15 cellular contexts compared by ENCODE assay signal in genomic region chr11:19793356-19793755, GRCh38.
DNase-seq lines count a peak whose midpoint lies in the region; ATAC-seq and TF ChIP-seq lines count a peak whose summit lies in the region.
"Had no signal": no experiment of that assay in that cellular context is flagged by ENCODE, and none has a peak within 500 bp of the region (broad histone marks: within the 10 kb centered on the region; RNA-seq: fewer than 3 reads in every experiment).

No MANE protein-coding gene starts in this region.

- no peaks in the 10 kb centered on the region for H3K9me3 Mint-ChIP-seq in endothelial cell (ENCODE audit: unreplicated experiment)
- no peaks in the 10 kb centered on the region for H3K9me3 Mint-ChIP-seq in activated T-helper 2 cell treated with anti-CD3 and anti-CD28 coated beads, Interferon-gamma antibody, Interleukin-2, Interleukin-4, amounts not matched to agents 10 μg/mL and 5 μg/mL and 100 μg/mL, durations not matched to agents 14 hours and 24 hours and 36 hours
- H3K9me3 Mint-ChIP-seq: CD4-positive, CD25-positive, alpha-beta regulatory T cell; GM23338 had no signal

- TF ChIP-seq CTCF in body of pancreas (IDR thresholded peaks at IDR 0.05), result no peak
- TF ChIP-seq CTCF in mucosa of descending colon (IDR thresholded peaks at IDR 0.05), result no peak
- TF ChIP-seq CTCF in endothelial cell (IDR thresholded peaks at IDR 0.05; ENCODE audit: unreplicated experiment), result no peak

- H3K4me3 ChIP-seq in body of pancreas (no peak overlapping the region), mucosa of descending colon (no peak overlapping the region)
- H3K4me3 ChIP-seq: GM23338, PC-9 had no signal

- H3K36me3 ChIP-seq in body of pancreas (replicated peaks in 1 of 2; ENCODE audit: insufficient read depth in 1 of 2, low read depth in 2 of 2) (no peaks in the 10 kb centered on the region), mucosa of descending colon (ENCODE audit: low read depth) (no peaks in the 10 kb centered on the region)

- H3K4me3 Mint-ChIP-seq in endothelial cell (ENCODE audit: unreplicated experiment), result no peak overlapping the region
- H3K4me3 Mint-ChIP-seq in activated T-helper 2 cell treated with anti-CD3 and anti-CD28 coated beads, Interferon-gamma antibody, Interleukin-2, Interleukin-4, amounts not matched to agents 10 μg/mL and 5 μg/mL and 100 μg/mL, durations not matched to agents 14 hours and 24 hours and 36 hours (ENCODE audit: low read depth), result no peak overlapping the region
- H3K4me3 Mint-ChIP-seq: CD4-positive, CD25-positive, alpha-beta regulatory T cell; GM23338 had no signal

- no peaks in the 10 kb centered on the region for H3K27me3 Mint-ChIP-seq in endothelial cell (ENCODE audit: unreplicated experiment)
- H3K27me3 Mint-ChIP-seq in activated T-helper 2 cell treated with anti-CD3 and anti-CD28 coated beads, Interferon-gamma antibody, Interleukin-2, Interleukin-4, amounts not matched to agents 10 μg/mL and 5 μg/mL and 100 μg/mL, durations not matched to agents 14 hours and 24 hours and 36 hours (ENCODE audit: low read depth), result peaks cover 7% of the 10 kb centered on the region

- H3K27ac Mint-ChIP-seq in endothelial cell (ENCODE audit: unreplicated experiment), result no peak overlapping the region
- no peak overlapping the region for H3K27ac Mint-ChIP-seq in activated T-helper 2 cell treated with anti-CD3 and anti-CD28 coated beads, Interferon-gamma antibody, Interleukin-2, Interleukin-4, amounts not matched to agents 10 μg/mL and 5 μg/mL and 100 μg/mL, durations not matched to agents 14 hours and 24 hours and 36 hours
- H3K27ac Mint-ChIP-seq: CD4-positive, CD25-positive, alpha-beta regulatory T cell; GM23338 had no signal

- no peak for DNase-seq in left ventricle myocardium superior
- DNase-seq in Right ventricle myocardium inferior (ENCODE audit: missing footprints), result no peak
- peak in 3 of 4 donors; percentile 35 to 66 (median 46) for DNase-seq in body of pancreas
- peak; percentile 65 to 66 (median 65) for DNase-seq in mucosa of descending colon
- DNase-seq in endothelial cell (ENCODE audit: low spot score), result no peak
- DNase-seq in D341Med (ENCODE audit: low spot score), result no peak
- DNase-seq in activated T-helper 2 cell treated with anti-CD3 and anti-CD28 coated beads, Interferon-gamma antibody, Interleukin-2, Interleukin-4, amounts not matched to agents 10 μg/mL and 5 μg/mL and 100 μg/mL, durations not matched to agents 14 hours and 24 hours and 36 hours (ENCODE audit: low spot score), result no peak
- DNase-seq: CD4-positive, CD25-positive, alpha-beta regulatory T cell; KG1; NCI-H1092; NCI-H2171; NCI-H526; PC-9 had no signal

- no peaks in the 10 kb centered on the region for H3K36me3 Mint-ChIP-seq in endothelial cell (ENCODE audit: low read depth, unreplicated experiment)
- H3K36me3 Mint-ChIP-seq in activated T-helper 2 cell treated with anti-CD3 and anti-CD28 coated beads, Interferon-gamma antibody, Interleukin-2, Interleukin-4, amounts not matched to agents 10 μg/mL and 5 μg/mL and 100 μg/mL, durations not matched to agents 14 hours and 24 hours and 36 hours (ENCODE audit: low read depth), result no peaks in the 10 kb centered on the region
- H3K36me3 Mint-ChIP-seq: CD4-positive, CD25-positive, alpha-beta regulatory T cell had no signal

- ATAC-seq in left ventricle myocardium superior (peak; percentile 50), Right ventricle myocardium inferior (no peak), body of pancreas (peak; percentile 39), mucosa of descending colon (peak; percentile 74), HG02970 (IDR thresholded peaks at IDR 0.05; ENCODE audit: low FRiP score, unreplicated experiment) (no peak)
- ATAC-seq: GM23338 had no signal

- no peaks in the 10 kb centered on the region for H3K9me3 ChIP-seq in body of pancreas
- H3K9me3 ChIP-seq in mucosa of descending colon, result no peaks in the 10 kb centered on the region

- intact Hi-C loops in left ventricle myocardium superior (cut with micrococcal nuclease) (no loop called here), Right ventricle myocardium inferior (cut with DNase I) (loop anchor here (5.0 kb wide), 1 partner anchor 36 kb away; no protein-coding TSS in a partner anchor), body of pancreas (cut with DNase I) (no loop called here), mucosa of descending colon (cut with DNase I, micrococcal nuclease) (no loop called here)
- intact Hi-C loops in activated T-helper 2 cell treated with anti-CD3 and anti-CD28 coated beads, Interferon-gamma antibody, Interleukin-2, Interleukin-4, amounts not matched to agents 10 μg/mL and 5 μg/mL and 100 μg/mL, durations not matched to agents 14 hours and 24 hours and 36 hours (cut with micrococcal nuclease), result no loop called here

- no peaks in the 10 kb centered on the region for H3K27me3 ChIP-seq in body of pancreas

- peaks cover 31% of the 10 kb centered on the region for H3K4me1 ChIP-seq in body of pancreas
- H3K4me1 ChIP-seq in mucosa of descending colon (ENCODE audit: low read depth), result peaks cover 30% of the 10 kb centered on the region

- 51 to 71% methylated on average over 4 of the region's 4 CpGs for WGBS in body of pancreas, 2 donors

- no peak for TF ChIP-seq POLR2A in body of pancreas (IDR thresholded peaks at IDR 0.05)

- H3K27ac ChIP-seq in body of pancreas, result peak overlapping the region; percentile 5 to 50 (median 30)
- H3K27ac ChIP-seq: PC-9 had no signal

- peaks cover 19% of the 10 kb centered on the region for H3K4me1 Mint-ChIP-seq in endothelial cell (ENCODE audit: unreplicated experiment)
- H3K4me1 Mint-ChIP-seq in activated T-helper 2 cell treated with anti-CD3 and anti-CD28 coated beads, Interferon-gamma antibody, Interleukin-2, Interleukin-4, amounts not matched to agents 10 μg/mL and 5 μg/mL and 100 μg/mL, durations not matched to agents 14 hours and 24 hours and 36 hours (ENCODE audit: low read depth), result no peaks in the 10 kb centered on the region
- H3K4me1 Mint-ChIP-seq: CD4-positive, CD25-positive, alpha-beta regulatory T cell had no signal

Comparison
In these comparisons a context has a peak if more than half of its experiments do, and no peak if none do; other contexts are left out.
1. ATAC-seq: peak in left ventricle myocardium superior (single experiment), body of pancreas (single experiment) and mucosa of descending colon (single experiment); none in Right ventricle myocardium inferior (single experiment) and HG02970 (single experiment).
2. DNase-seq: peak in body of pancreas (3 of 4) and mucosa of descending colon (3 of 3); none in left ventricle myocardium superior (single experiment), Right ventricle myocardium inferior (single experiment), endothelial cell (single experiment), D341Med (single experiment) and activated T-helper 2 cell treated with anti-CD3 and anti-CD28 coated beads, Interferon-gamma antibody, Interleukin-2, Interleukin-4, amounts not matched to agents 10 μg/mL and 5 μg/mL and 100 μg/mL, durations not matched to agents 14 hours and 24 hours and 36 hours (single experiment).